In genomic region chr16:3150346-3151218, GRCh38 we compare ENCODE assay signal across 1 cellular context.
TF ChIP-seq lines count a peak whose summit lies in the region.

No MANE protein-coding gene starts in this region.

TF ChIP-seq in HEK293, 187 proteins besides CTCF, POLR2A, EP300 and RAD21 (continued from another document and continues in another):
- no peak for TF ChIP-seq REST (tag by site-specific recombination; IDR thresholded peaks at IDR 0.05)
- TF ChIP-seq ZBTB49 (tag by site-specific recombination; IDR thresholded peaks at IDR 0.05; ENCODE audit: low read depth): no peak
- peak; percentile 50; the same call in 1 of the 2 replicates for TF ChIP-seq KLF16 (tag by site-specific recombination; IDR thresholded peaks at IDR 0.05)
- TF ChIP-seq ZNF639 (tag by site-specific recombination; IDR thresholded peaks at IDR 0.05): peak; percentile 92
- no peak for TF ChIP-seq RBAK (tag by site-specific recombination; IDR thresholded peaks at IDR 0.05)
- peak; percentile 96 for TF ChIP-seq ZNF335 (tag by site-specific recombination; conservative IDR thresholded peaks at IDR 0.05)
- TF ChIP-seq ZNF311 (tag by site-specific recombination; IDR thresholded peaks at IDR 0.05; ENCODE audit: borderline replicate concordance): no peak
- TF ChIP-seq MEIS1 (CRISPR knock-in tag; IDR thresholded peaks at IDR 0.05; ENCODE audit: borderline replicate concordance): no peak
- TF ChIP-seq ZNF548 (tag by site-specific recombination; IDR thresholded peaks at IDR 0.05): no peak
- no peak for TF ChIP-seq PRDM2 (tag by site-specific recombination; IDR thresholded peaks at IDR 0.05; ENCODE audit: borderline replicate concordance)
- 0 out of 2 replicates have a peak, but pooled peaks have one; percentile 16 for TF ChIP-seq ZBTB11 (tag by site-specific recombination; conservative IDR thresholded peaks at IDR 0.05; ENCODE audit: low read depth)
- no peak for TF ChIP-seq ZNF48 (tag by site-specific recombination; IDR thresholded peaks at IDR 0.05)
- TF ChIP-seq SETDB1 (IDR thresholded peaks at IDR 0.05; ENCODE audit: insufficient read length, low read length): no peak
- TF ChIP-seq KLF10 (tag by site-specific recombination; IDR thresholded peaks at IDR 0.05): peak; percentile 90
- no peak for TF ChIP-seq OSR2 (tag by site-specific recombination; IDR thresholded peaks at IDR 0.05)
- peak; percentile 55; the same call in 1 of the 2 replicates for TF ChIP-seq ZNF366 (tag by site-specific recombination; conservative IDR thresholded peaks at IDR 0.05)
- no peak for TF ChIP-seq ZNF623 (tag by site-specific recombination; IDR thresholded peaks at IDR 0.05)
- peak; percentile 83 for TF ChIP-seq ZSCAN30 (tag by site-specific recombination; IDR thresholded peaks at IDR 0.05)
- no peak for TF ChIP-seq ZNF23 (tag by site-specific recombination; IDR thresholded peaks at IDR 0.05; ENCODE audit: borderline replicate concordance)
- no peak for TF ChIP-seq ZNF133 (tag by site-specific recombination; IDR thresholded peaks at IDR 0.05)
- peak; percentile 70 for TF ChIP-seq SP3 (tag by site-specific recombination; IDR thresholded peaks at IDR 0.05)
- TF ChIP-seq GLIS2 (tag by site-specific recombination; IDR thresholded peaks at IDR 0.05): peak; percentile 25; the same call in 1 of the 2 replicates
- peak; percentile 90 for TF ChIP-seq ZNF660 (tag by site-specific recombination; IDR thresholded peaks at IDR 0.05)
- no peak for TF ChIP-seq ZNF433 (tag by site-specific recombination; IDR thresholded peaks at IDR 0.05; ENCODE audit: low read depth)
- TF ChIP-seq ZBTB44 (tag by site-specific recombination; IDR thresholded peaks at IDR 0.05): peak; percentile 61; the same call in 1 of the 2 replicates
- TF ChIP-seq ZNF791 (tag by site-specific recombination; IDR thresholded peaks at IDR 0.05): no peak
- TF ChIP-seq ATF2 (tag by site-specific recombination; IDR thresholded peaks at IDR 0.05; ENCODE audit: low read depth): no peak
- no peak for TF ChIP-seq OVOL3 (tag by site-specific recombination; IDR thresholded peaks at IDR 0.05)
- peak; percentile 67 for TF ChIP-seq YY1 (tag by site-specific recombination; IDR thresholded peaks at IDR 0.05)
- 0 out of 2 replicates have a peak, but pooled peaks have one; percentile 48 for TF ChIP-seq ZNF324 (tag by site-specific recombination; IDR thresholded peaks at IDR 0.05)
- no peak for TF ChIP-seq ZNF530 (tag by site-specific recombination; IDR thresholded peaks at IDR 0.05; ENCODE audit: low read depth)
- TF ChIP-seq ZNF10 (tag by site-specific recombination; IDR thresholded peaks at IDR 0.05): peak; percentile 86; the same call in 1 of the 2 replicates
- TF ChIP-seq PBX3 (CRISPR knock-in tag; IDR thresholded peaks at IDR 0.05): peak; percentile 62
- TF ChIP-seq ZNF645 (tag by site-specific recombination; IDR thresholded peaks at IDR 0.05): no peak
- TF ChIP-seq MZF1 (tag by site-specific recombination; IDR thresholded peaks at IDR 0.05; ENCODE audit: borderline replicate concordance): peak; percentile 78; the same call in 1 of the 2 replicates
